Comparison of ENCODE assay signal across 22 cellular contexts in the genomic region with DNA sequence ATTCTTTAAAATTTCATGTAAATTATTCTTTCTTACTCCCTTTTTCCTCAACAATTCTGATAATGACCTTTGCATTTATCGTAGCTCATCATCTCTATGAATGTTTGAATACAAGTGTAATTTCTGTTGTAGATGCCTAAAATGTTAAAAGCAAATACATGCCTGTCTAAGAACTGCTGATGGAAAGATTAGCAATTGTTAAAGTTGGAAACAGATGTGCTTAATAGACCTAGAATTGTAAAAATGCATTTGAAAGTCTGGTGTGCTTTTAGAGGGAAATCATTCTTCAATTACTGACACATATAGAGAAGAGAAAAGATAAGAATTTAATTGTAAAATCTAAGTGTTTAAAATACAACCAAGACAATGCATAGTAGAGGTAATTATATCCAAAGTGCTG. TPM values are rescaled to one million over a fixed set of nuclear protein-coding genes. Genes with fewer than 3 reads are reported as not detected.
DNase-seq lines count a peak whose midpoint lies in the region; ATAC-seq, FAIRE-seq and TF ChIP-seq lines count a peak whose summit lies in the region.
"Had no signal": no experiment of that assay in that cellular context is flagged by ENCODE, and none has a peak within 500 bp of the region (broad histone marks: within the 10 kb centered on the region; RNA-seq: fewer than 3 reads in every experiment).

No MANE protein-coding gene starts in this region.

- peak; percentile 10 for TF ChIP-seq RAD21 in neural cell (conservative IDR thresholded peaks at IDR 0.05)

- no peaks in the 10 kb centered on the region for H3K9me3 ChIP-seq in neural cell (ENCODE audit: low read length)
- no peaks in the 10 kb centered on the region for H3K9me3 ChIP-seq in CD4-positive, alpha-beta memory T cell (ENCODE audit: control insufficient read depth in 1 of 2, low read length in 2 of 2)
- H3K9me3 ChIP-seq: A549 had no signal

- POLR2A ChIA-PET in CD4-positive, alpha-beta memory T cell (lab: Charles Lee; ENCODE audit: partially characterized antibody) = no interaction called here

- H3K27ac Mint-ChIP-seq in CD4-positive, alpha-beta memory T cell = no peak overlapping the region
- H3K27ac Mint-ChIP-seq in activated naive CD4-positive, alpha-beta T cell treated with anti-CD3 and anti-CD28 coated beads for 36 hours = no peak overlapping the region
- H3K27ac Mint-ChIP-seq: CD4-positive, CD25-positive, alpha-beta regulatory T cell; CD8-positive, alpha-beta memory T cell had no signal

- ATAC-seq in SK-N-SH treated with all-trans-retinoic acid at 6 μM for 48 hours = peak; percentile 82
- ATAC-seq in GM18867 (IDR thresholded peaks at IDR 0.05; ENCODE audit: unreplicated experiment) = no peak
- ATAC-seq: A549 had no signal

- no peak for TF ChIP-seq EP300 in neural cell (conservative IDR thresholded peaks at IDR 0.05; ENCODE audit: poor library complexity, severe bottlenecking)

- no peak overlapping the region for H3K27ac ChIP-seq in neural cell (ENCODE audit: low read length)
- H3K27ac ChIP-seq in CD4-positive, alpha-beta memory T cell (ENCODE audit: low read depth, low read length) = no peak overlapping the region
- H3K27ac ChIP-seq: A549, C4-2B had no signal

- H3K36me3 ChIP-seq in neural cell (ENCODE audit: insufficient read depth, low read length) = no peaks in the 10 kb centered on the region
- H3K36me3 ChIP-seq in CD4-positive, alpha-beta memory T cell (ENCODE audit: insufficient read depth, low read length) = no peaks in the 10 kb centered on the region

- CTCF ChIA-PET in CD4-positive, alpha-beta memory T cell (lab: Charles Lee; ENCODE audit: partially characterized antibody) = interaction anchor here (1.4 kb wide), 1 partner anchor 1238 kb away, joined by 3 read pairs; no protein-coding TSS in a partner anchor
- CTCF ChIA-PET in activated naive CD4-positive, alpha-beta T cell treated with anti-CD3 and anti-CD28 coated beads for 36 hours (lab: Charles Lee) = no interaction called here

- H3K9me3 Mint-ChIP-seq in CD4-positive, alpha-beta memory T cell = no peaks in the 10 kb centered on the region
- no peaks in the 10 kb centered on the region for H3K9me3 Mint-ChIP-seq in activated naive CD4-positive, alpha-beta T cell treated with anti-CD3 and anti-CD28 coated beads for 36 hours
- H3K9me3 Mint-ChIP-seq: CD4-positive, CD25-positive, alpha-beta regulatory T cell; CD8-positive, alpha-beta memory T cell had no signal

- H3F3A ChIP-seq in neural cell (ENCODE audit: insufficient read depth, low read length, poor library complexity, severe bottlenecking) = peaks cover 4% of the 10 kb centered on the region

- no peaks in the 10 kb centered on the region for H3K27me3 Mint-ChIP-seq in CD4-positive, alpha-beta memory T cell
- H3K27me3 Mint-ChIP-seq in activated naive CD4-positive, alpha-beta T cell treated with anti-CD3 and anti-CD28 coated beads for 36 hours (ENCODE audit: low read depth) = no peaks in the 10 kb centered on the region
- H3K27me3 Mint-ChIP-seq: CD4-positive, CD25-positive, alpha-beta regulatory T cell; CD8-positive, alpha-beta memory T cell had no signal

- DNase-seq in D721Med (ENCODE audit: insufficient read length, low spot score) (no peak), SK-N-DZ (ENCODE audit: low spot score) (peak; percentile 36), foreskin fibroblast (no peak)
- DNase-seq in CD4-positive, alpha-beta memory T cell = no peak
- no peak for DNase-seq in activated naive CD4-positive, alpha-beta T cell treated with anti-CD3 and anti-CD28 coated beads for 36 hours
- DNase-seq: 8988T; CD4-positive, CD25-positive, alpha-beta regulatory T cell; CD8-positive, alpha-beta memory T cell; DMS53; DMS79 treated with DMSO at 0.1 percent for 48 hours; GF-D8; H7; HCEC 1CT had no signal

- H3K4me3 Mint-ChIP-seq in CD4-positive, alpha-beta memory T cell = no peak overlapping the region
- H3K4me3 Mint-ChIP-seq in activated naive CD4-positive, alpha-beta T cell treated with anti-CD3 and anti-CD28 coated beads for 36 hours = no peak overlapping the region
- H3K4me3 Mint-ChIP-seq: CD4-positive, CD25-positive, alpha-beta regulatory T cell; CD8-positive, alpha-beta memory T cell had no signal

- no peaks in the 10 kb centered on the region for H3K79me2 ChIP-seq in neural cell (replicated peaks; ENCODE audit: insufficient read depth, low read length)

- H3K9ac ChIP-seq in neural cell (ENCODE audit: low read length) = no peak overlapping the region

- no peaks in the 10 kb centered on the region for H3K4me1 Mint-ChIP-seq in CD4-positive, alpha-beta memory T cell
- no peaks in the 10 kb centered on the region for H3K4me1 Mint-ChIP-seq in activated naive CD4-positive, alpha-beta T cell treated with anti-CD3 and anti-CD28 coated beads for 36 hours (ENCODE audit: low read depth)
- H3K4me1 Mint-ChIP-seq: CD4-positive, CD25-positive, alpha-beta regulatory T cell; CD8-positive, alpha-beta memory T cell had no signal

- no peaks in the 10 kb centered on the region for H3K27me3 ChIP-seq in neural cell (ENCODE audit: insufficient read depth, low read depth, low read length)
- no peaks in the 10 kb centered on the region for H3K27me3 ChIP-seq in CD4-positive, alpha-beta memory T cell (ENCODE audit: insufficient read depth, low read length)

- no peak for TF ChIP-seq CTCF in D721Med (IDR thresholded peaks at IDR 0.05; ENCODE audit: insufficient read depth, missing control alignments)
- TF ChIP-seq CTCF in neural cell (IDR thresholded peaks at IDR 0.05; ENCODE audit: poor library complexity, severe bottlenecking) = no peak
- TF ChIP-seq CTCF in foreskin fibroblast (IDR thresholded peaks at IDR 0.05; ENCODE audit: low read depth, low read length) = no peak

- no peak overlapping the region for H2AFZ ChIP-seq in neural cell (ENCODE audit: low read depth, low read length)

- no peaks in the 10 kb centered on the region for H3K9me2 ChIP-seq in neural cell (ENCODE audit: insufficient read depth, low read length)

- no peaks in the 10 kb centered on the region for H3K36me3 Mint-ChIP-seq in CD4-positive, alpha-beta memory T cell
- no peaks in the 10 kb centered on the region for H3K36me3 Mint-ChIP-seq in activated naive CD4-positive, alpha-beta T cell treated with anti-CD3 and anti-CD28 coated beads for 36 hours (ENCODE audit: low read depth)
- H3K36me3 Mint-ChIP-seq: CD4-positive, CD25-positive, alpha-beta regulatory T cell; CD8-positive, alpha-beta memory T cell had no signal

- H3K4me1 ChIP-seq in CD4-positive, alpha-beta memory T cell (ENCODE audit: insufficient read depth, low read length) = no peaks in the 10 kb centered on the region
- H3K4me1 ChIP-seq: A549 had no signal

- no peak overlapping the region for H3K4me2 ChIP-seq in neural cell (ENCODE audit: low read length)
- H3K4me2 ChIP-seq: A549 had no signal

- peak; percentile 100 for FAIRE-seq in D721Med (lab: Jason Lieb, UNC)
- FAIRE-seq: A549, GM12891, GM18507, H1 had no signal

- H3K4me3 ChIP-seq in neural cell (ENCODE audit: low read length) (no peak overlapping the region), foreskin fibroblast (ENCODE audit: low read depth in 1 of 2, low read length in 2 of 2) (no peak overlapping the region)
- H3K4me3 ChIP-seq in CD4-positive, alpha-beta memory T cell (ENCODE audit: low read length in 2 of 2) = no peak overlapping the region
- H3K4me3 ChIP-seq: A549 had no signal

- no peaks in the 10 kb centered on the region for H4K20me1 ChIP-seq in neural cell (ENCODE audit: insufficient read depth)

- intact Hi-C loops in CD4-positive, alpha-beta memory T cell (cut with micrococcal nuclease) = no loop called here
- intact Hi-C loops in activated naive CD4-positive, alpha-beta T cell treated with anti-CD3 and anti-CD28 coated beads for 36 hours (cut with micrococcal nuclease) = loop anchor here (5.0 kb wide), 1 partner anchor 1224 kb away; no protein-coding TSS in a partner anchor

TF ChIP-seq in SK-N-SH treated with all-trans-retinoic acid at 6 μM for 48 hours, 23 proteins besides CTCF, POLR2A, EP300 and RAD21 (continues in another document):
- TF ChIP-seq OSR1 (CRISPR knock-in tag; IDR thresholded peaks at IDR 0.05) (no peak), TCF4 (CRISPR knock-in tag; IDR thresholded peaks at IDR 0.05; ENCODE audit: borderline replicate concordance) (peak; percentile 94)
- TF ChIP-seq, protein P1, sequence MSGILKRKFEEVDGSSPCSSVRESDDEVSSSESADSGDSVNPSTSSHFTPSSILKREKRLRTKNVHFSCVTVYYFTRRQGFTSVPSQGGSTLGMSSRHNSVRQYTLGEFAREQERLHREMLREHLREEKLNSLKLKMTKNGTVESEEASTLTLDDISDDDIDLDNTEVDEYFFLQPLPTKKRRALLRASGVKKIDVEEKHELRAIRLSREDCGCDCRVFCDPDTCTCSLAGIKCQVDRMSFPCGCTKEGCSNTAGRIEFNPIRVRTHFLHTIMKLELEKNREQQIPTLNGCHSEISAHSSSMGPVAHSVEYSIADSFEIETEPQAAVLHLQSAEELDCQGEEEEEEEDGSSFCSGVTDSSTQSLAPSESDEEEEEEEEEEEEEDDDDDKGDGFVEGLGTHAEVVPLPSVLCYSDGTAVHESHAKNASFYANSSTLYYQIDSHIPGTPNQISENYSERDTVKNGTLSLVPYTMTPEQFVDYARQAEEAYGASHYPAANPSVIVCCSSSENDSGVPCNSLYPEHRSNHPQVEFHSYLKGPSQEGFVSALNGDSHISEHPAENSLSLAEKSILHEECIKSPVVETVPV (CRISPR knock-in tag; IDR thresholded peaks at IDR 0.05) = peak; percentile 56; the same call in 1 of the 2 replicates

TF ChIP-seq in neural cell, 6 proteins besides CTCF, POLR2A, EP300 and RAD21 (continues in another document):
- TF ChIP-seq EZH2 (IDR thresholded peaks at IDR 0.05; ENCODE audit: borderline replicate concordance, insufficient read depth, low read length, poor library complexity, severe bottlenecking) (no peak), TAF1 (IDR thresholded peaks at IDR 0.05; ENCODE audit: low read depth) (no peak), MXI1 (conservative IDR thresholded peaks at IDR 0.05; ENCODE audit: poor library complexity, severe bottlenecking) (no peak)

RNA-seq across cellular contexts. Expression of gene CCDC102B, which starts 50.4 kb away (rescaled TPM):
- 6.2 and 8.6 TPM in 2 replicates for polyA plus RNA-seq in SK-N-DZ (2014; cell fraction: cytosol; rRNA removed)
- polyA plus RNA-seq in SK-N-DZ (2014; cell fraction: nucleus; rRNA removed) = 10.9 and 19.7 TPM in 2 replicates
- 6.5 and 8.7 TPM in 2 replicates for polyA plus RNA-seq in neural cell
- polyA minus RNA-seq in neural cell = 12.7 and 18.5 TPM in 2 replicates
- total RNA-seq in CD4-positive, alpha-beta memory T cell = 1 to 10 TPM; 4.4 to 4.9 TPM
- 1 to 10 TPM; 2.7 to 3.7 TPM for polyA plus RNA-seq in CD4-positive, alpha-beta memory T cell
- total RNA-seq in activated naive CD4-positive, alpha-beta T cell treated with anti-CD3 and anti-CD28 coated beads for 36 hours = 1 to 10 TPM; 1.3 to 1.7 TPM
- total RNA-seq: G401 had no signal
